Comparison of ENCODE assay signal across 8 cellular contexts in genomic region chr10:11165591-11166543, GRCh38.
DNase-seq lines count a peak whose midpoint lies in the region; ATAC-seq, FAIRE-seq and TF ChIP-seq lines count a peak whose summit lies in the region.

No MANE protein-coding gene starts in this region.

- no peak for DNase-seq in RWPE2 (ENCODE audit: low spot score)
- DNase-seq in activated naive CD8-positive, alpha-beta T cell treated with anti-CD3 and anti-CD28 coated beads, Interleukin-2, amount 50 U/mL, for 16 hours (ENCODE audit: low read depth, low spot score): peak; percentile 37
- DNase-seq in spleen: peak; percentile 90
- DNase-seq in D721Med (ENCODE audit: insufficient read length, low spot score): no peak

- FAIRE-seq in D721Med (lab: Jason Lieb, UNC): no peak

- H3K4me1 ChIP-seq in ACC112 (ENCODE audit: control insufficient read depth, insufficient read depth, low read length, unreplicated experiment): peaks cover 3% of the 10 kb centered on the region
- no peaks in the 10 kb centered on the region for H3K4me1 ChIP-seq in RWPE2 (ENCODE audit: insufficient read depth, poor library complexity, severe bottlenecking)
- peaks cover 40 to 90% (median 59%) of the 10 kb centered on the region in 6 donors for H3K4me1 ChIP-seq in spleen

- peak overlapping the region; percentile 47; the same call in 1 of the 2 replicates for H3K27ac ChIP-seq in ACC112 (ENCODE audit: low read depth, low read length)
- H3K27ac ChIP-seq in RWPE2 (ENCODE audit: poor library complexity, severe bottlenecking): no peak overlapping the region
- H3K27ac ChIP-seq in spleen: peak overlapping the region; percentile 90 to 99 (median 96)

- H3K79me2 ChIP-seq in ACC112 (ENCODE audit: control insufficient read depth, insufficient read depth, low read length, unreplicated experiment): no peaks in the 10 kb centered on the region

- H2AFZ ChIP-seq in ACC112 (ENCODE audit: low read length, unreplicated experiment): peak overlapping the region; percentile 77

- intact Hi-C loops in spleen (cut with DNase I; ENCODE audit: low total_unique reads): no loop called here

- TF ChIP-seq CTCF in RWPE2 (IDR thresholded peaks at IDR 0.05; ENCODE audit: poor library complexity, severe bottlenecking) (peak; percentile 39), spleen (IDR thresholded peaks at IDR 0.05 in 8 of 11, conservative IDR thresholded peaks at IDR 0.05 in 3 of 11) (peak; percentile 43 to 91 (median 73)), D721Med (IDR thresholded peaks at IDR 0.05; ENCODE audit: insufficient read depth, missing control alignments) (no peak)

- ATAC-seq in GM18868 (IDR thresholded peaks at IDR 0.05; ENCODE audit: unreplicated experiment): peak; percentile 57
- peak; percentile 49 for ATAC-seq in HG03066 (IDR thresholded peaks at IDR 0.05; ENCODE audit: low read depth, unreplicated experiment)
- peak; percentile 62 for ATAC-seq in RWPE2 (ENCODE audit: low read depth)

- H3K4me3 ChIP-seq in ACC112 (ENCODE audit: low read depth, low read length) (peak overlapping the region; percentile 90), RWPE2 (ENCODE audit: severe bottlenecking) (peak overlapping the region; percentile 6), iPS-11a (ENCODE audit: low read depth, low read length) (peak overlapping the region; percentile 58), spleen (peak overlapping the region; percentile 76 to 92 (median 84))

- no peaks in the 10 kb centered on the region for H3K36me3 ChIP-seq in ACC112 (ENCODE audit: insufficient read depth, low read length)
- H3K36me3 ChIP-seq in RWPE2 (ENCODE audit: low read depth): no peaks in the 10 kb centered on the region
- H3K36me3 ChIP-seq in spleen: no peaks in the 10 kb centered on the region

- 2 to 5% (median 4%) methylated on average over 25 to 44 of the region's 44 CpGs for WGBS in spleen, 5 donors

- TF ChIP-seq POLR2A in spleen (IDR thresholded peaks at IDR 0.05): peak in 1 of 3 donors; percentile 29

- H3K9me3 ChIP-seq in RWPE2 (ENCODE audit: severe bottlenecking) (no peaks in the 10 kb centered on the region), spleen (no peaks in the 10 kb centered on the region)

- no peaks in the 10 kb centered on the region for H3K27me3 ChIP-seq in ACC112 (ENCODE audit: insufficient read depth, low read length)
- H3K27me3 ChIP-seq in RWPE2 (ENCODE audit: insufficient read depth, poor library complexity, severe bottlenecking): peaks cover 26% of the 10 kb centered on the region
- H3K27me3 ChIP-seq in spleen (replicated peaks in 1 of 7): peaks cover 0 to 13% (median 0%) of the 10 kb centered on the region in 7 donors

Comparison
In these comparisons a context has a peak if more than half of its experiments do, and no peak if none do; other contexts are left out.
1. H3K4me3 ChIP-seq: peak in every context shown above with its lines; median percentile 90 in ACC112; 84 in spleen; 58 in iPS-11a; 6 in RWPE2.
2. DNase-seq: peak in activated naive CD8-positive, alpha-beta T cell treated with anti-CD3 and anti-CD28 coated beads, Interleukin-2, amount 50 U/mL, for 16 hours (single experiment) and spleen (single experiment); none in RWPE2 (single experiment) and D721Med (single experiment).
3. Peak in every context shown above with its lines, with median percentiles within 50 percentile points of each other: ATAC-seq.